16 cellular contexts compared by ENCODE assay signal in the genomic region with DNA sequence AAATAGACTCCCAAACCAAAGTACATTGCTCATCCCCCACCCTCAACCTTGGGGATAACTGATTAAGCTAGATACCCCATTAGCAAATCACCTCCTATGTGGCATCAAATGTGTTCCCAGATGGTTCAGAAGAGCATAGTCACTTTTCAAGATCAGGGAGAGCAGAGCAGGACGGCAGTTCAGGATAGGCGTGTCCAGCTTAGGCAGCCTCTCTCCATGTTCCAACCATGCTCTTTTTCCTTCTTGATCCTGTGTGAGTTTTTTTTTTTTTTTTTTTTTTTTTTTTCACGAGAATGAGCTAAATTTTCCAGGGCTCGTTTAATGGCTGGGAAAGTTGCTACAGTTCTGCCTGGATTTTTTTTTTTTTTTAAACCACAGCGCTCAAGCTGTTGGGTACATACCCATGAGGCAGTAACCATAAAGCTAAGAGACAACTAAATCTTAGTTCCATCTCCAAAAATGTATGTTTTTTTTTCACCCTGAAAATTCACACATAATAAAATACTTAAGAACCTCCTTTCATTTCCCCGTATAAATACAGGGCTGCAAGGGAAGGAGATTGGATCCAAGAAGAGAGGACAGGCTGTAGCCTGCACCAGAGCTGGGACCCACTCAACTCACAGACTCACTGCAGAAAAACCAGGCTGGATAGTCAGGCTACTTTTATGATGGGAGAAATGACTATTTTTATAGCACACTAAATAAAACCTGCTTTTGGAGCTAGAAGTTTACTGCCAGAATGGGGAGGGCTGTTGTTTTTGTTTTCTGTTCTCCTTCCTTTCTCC.
"Had no signal": no experiment of that assay in that cellular context is flagged by ENCODE, and none has a peak within 500 bp of the region (broad histone marks: within the 10 kb centered on the region; RNA-seq: fewer than 3 reads in every experiment).

No MANE protein-coding gene starts in this region.

- H3K4me3 ChIP-seq: dorsolateral prefrontal cortex, right lobe of liver had no signal

- H3K36me3 ChIP-seq: brain microvascular endothelial cell, right lobe of liver had no signal

- H3K36me3 Mint-ChIP-seq: activated CD8-positive, alpha-beta memory T cell treated with anti-CD3 and anti-CD28 coated beads, Interleukin-2, amount 10 ng/mL, durations not matched to agents 7 days and 5 days; activated naive CD4-positive, alpha-beta T cell treated with anti-CD3 and anti-CD28 coated beads, Interleukin-2, amount 50 U/mL, for 24 hours had no signal

- H3K4me1 Mint-ChIP-seq: activated CD8-positive, alpha-beta memory T cell treated with anti-CD3 and anti-CD28 coated beads, Interleukin-2, amount 10 ng/mL, durations not matched to agents 7 days and 5 days; activated naive CD4-positive, alpha-beta T cell treated with anti-CD3 and anti-CD28 coated beads, Interleukin-2, amount 50 U/mL, for 24 hours; stimulated activated naive CD8-positive, alpha-beta T cell treated with anti-CD3 and anti-CD28 coated beads, Interleukin-15, amount 100 ng/mL, for 72 hours had no signal

- DNase-seq: activated CD4-positive, alpha-beta T cell treated with anti-CD3 and anti-CD28 coated beads, Interleukin-2, amount 50 U/mL, for 4 hours; activated CD8-positive, alpha-beta memory T cell treated with anti-CD3 and anti-CD28 coated beads, Interleukin-2, amount 10 ng/mL, durations not matched to agents 7 days and 5 days; activated effector memory CD4-positive, alpha-beta T cell treated with Interleukin-2 at 50 U/mL for 16 hours; activated T-cell treated with anti-CD3 and anti-CD28 coated beads, Interleukin-2, amount 50 U/mL, for 24 hours; brain microvascular endothelial cell; dorsolateral prefrontal cortex; glutamatergic neuron; mesenchymal stem cell; right lobe of liver; stimulated activated CD4-positive, alpha-beta T cell treated with anti-CD3 and anti-CD28 coated beads, Interleukin-2, amount 100 ng/mL, for 48 hours; stimulated activated CD8-positive, alpha-beta memory T cell treated with anti-CD3 and anti-CD28 coated beads, Interleukin-4, amount 100 ng/mL, for 48 hours; stimulated activated naive CD8-positive, alpha-beta T cell treated with anti-CD3 and anti-CD28 coated beads, Interleukin-15, amount 100 ng/mL, for 72 hours had no signal

- H3K27ac ChIP-seq: brain microvascular endothelial cell, right lobe of liver had no signal

- H3K4me3 Mint-ChIP-seq: activated CD8-positive, alpha-beta memory T cell treated with anti-CD3 and anti-CD28 coated beads, Interleukin-2, amount 10 ng/mL, durations not matched to agents 7 days and 5 days; activated naive CD4-positive, alpha-beta T cell treated with anti-CD3 and anti-CD28 coated beads, Interleukin-2, amount 50 U/mL, for 24 hours; activated T-cell treated with anti-CD3 and anti-CD28 coated beads, Interleukin-2, amount 50 U/mL, for 24 hours; stimulated activated naive CD8-positive, alpha-beta T cell treated with anti-CD3 and anti-CD28 coated beads, Interleukin-15, amount 100 ng/mL, for 72 hours had no signal

- H3K9me3 Mint-ChIP-seq: activated naive CD4-positive, alpha-beta T cell treated with anti-CD3 and anti-CD28 coated beads, Interleukin-2, amount 50 U/mL, for 24 hours; activated T-cell treated with anti-CD3 and anti-CD28 coated beads, Interleukin-2, amount 50 U/mL, for 24 hours; stimulated activated naive CD8-positive, alpha-beta T cell treated with anti-CD3 and anti-CD28 coated beads, Interleukin-15, amount 100 ng/mL, for 72 hours had no signal

- FAIRE-seq: urothelium cell line had no signal

- H3K9me3 ChIP-seq: right lobe of liver had no signal

- H3K27ac Mint-ChIP-seq: activated CD8-positive, alpha-beta memory T cell treated with anti-CD3 and anti-CD28 coated beads, Interleukin-2, amount 10 ng/mL, durations not matched to agents 7 days and 5 days; activated naive CD4-positive, alpha-beta T cell treated with anti-CD3 and anti-CD28 coated beads, Interleukin-2, amount 50 U/mL, for 24 hours; activated T-cell treated with anti-CD3 and anti-CD28 coated beads, Interleukin-2, amount 50 U/mL, for 24 hours; stimulated activated naive CD8-positive, alpha-beta T cell treated with anti-CD3 and anti-CD28 coated beads, Interleukin-15, amount 100 ng/mL, for 72 hours had no signal

- H3K27me3 Mint-ChIP-seq: activated naive CD4-positive, alpha-beta T cell treated with anti-CD3 and anti-CD28 coated beads, Interleukin-2, amount 50 U/mL, for 24 hours; stimulated activated naive CD8-positive, alpha-beta T cell treated with anti-CD3 and anti-CD28 coated beads, Interleukin-15, amount 100 ng/mL, for 72 hours had no signal

- ATAC-seq: activated CD8-positive, alpha-beta memory T cell treated with anti-CD3 and anti-CD28 coated beads, Interleukin-2, amount 10 ng/mL, durations not matched to agents 7 days and 5 days; esophagus mucosa; left lobe of liver; stimulated activated naive CD8-positive, alpha-beta T cell treated with anti-CD3 and anti-CD28 coated beads, Interleukin-15, amount 100 ng/mL, for 72 hours had no signal

- H3K27me3 ChIP-seq: brain microvascular endothelial cell, dorsolateral prefrontal cortex, right lobe of liver had no signal
